Comparison of ENCODE assay signal across 9 cellular contexts in the genomic region with DNA sequence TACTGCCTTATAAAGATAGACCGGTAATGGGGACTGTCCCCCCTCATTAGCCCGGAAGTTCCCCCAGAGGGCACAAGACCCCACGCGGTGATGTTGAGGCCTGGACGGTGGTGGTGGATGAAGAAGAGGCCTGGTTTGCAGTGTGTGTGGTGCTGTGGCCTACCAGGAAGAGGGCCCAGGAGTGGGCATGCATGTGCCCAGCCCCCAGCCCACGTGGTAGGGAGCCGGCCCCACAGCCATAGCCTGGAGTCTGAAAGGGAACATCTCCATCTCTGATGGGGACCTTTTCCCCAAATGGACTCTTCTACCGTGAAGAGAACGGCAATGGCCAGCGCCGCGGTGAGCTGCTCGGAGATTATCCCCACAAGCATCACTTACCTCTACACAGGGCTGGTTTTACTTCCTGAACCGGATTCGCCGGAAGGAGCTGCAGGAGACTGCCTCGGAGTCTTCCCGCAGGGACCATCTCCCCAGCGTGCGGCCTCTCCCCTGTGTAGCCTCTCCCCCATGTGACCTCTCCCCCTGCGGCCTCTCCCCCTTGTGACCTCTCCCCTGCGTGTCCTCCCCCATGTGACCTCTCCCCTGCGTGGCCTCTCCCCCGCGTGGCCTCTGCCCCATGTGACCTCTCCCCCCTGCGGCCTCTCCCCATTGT.
"Had no signal": no experiment of that assay in that cellular context is flagged by ENCODE, and none has a peak within 500 bp of the region (broad histone marks: within the 10 kb centered on the region; RNA-seq: fewer than 3 reads in every experiment).

No MANE protein-coding gene starts in this region.

- DNase-seq: cortex of kidney had no signal

- H3K9me3 ChIP-seq: gastroesophageal sphincter, right atrium auricular region, tibial nerve had no signal

- H3K36me3 ChIP-seq: right atrium auricular region had no signal

- H3K27ac ChIP-seq: epithelial cell of prostate, gastroesophageal sphincter, right atrium auricular region, tibial nerve had no signal

- H3K36me3 Mint-ChIP-seq: naive B cell had no signal

- H3K27me3 ChIP-seq: gastroesophageal sphincter, right atrium auricular region, tibial nerve had no signal

- H3K4me3 Mint-ChIP-seq: brain; central memory CD8-positive, alpha-beta T cell; stimulated activated memory B cell treated with anti-CD40 and anti-IgM and Interleukin-4, amounts not matched to agents 10 μg/mL and 1 μg/mL and 100 μg/mL, for 72 hours had no signal

- H3K4me3 ChIP-seq: right atrium auricular region, tibial nerve had no signal

- H3K9me3 Mint-ChIP-seq: brain; central memory CD8-positive, alpha-beta T cell; naive B cell; stimulated activated memory B cell treated with anti-CD40 and anti-IgM and Interleukin-4, amounts not matched to agents 10 μg/mL and 1 μg/mL and 100 μg/mL, for 72 hours had no signal
